Comparison of ENCODE assay signal across 36 cellular contexts in the genomic region with DNA sequence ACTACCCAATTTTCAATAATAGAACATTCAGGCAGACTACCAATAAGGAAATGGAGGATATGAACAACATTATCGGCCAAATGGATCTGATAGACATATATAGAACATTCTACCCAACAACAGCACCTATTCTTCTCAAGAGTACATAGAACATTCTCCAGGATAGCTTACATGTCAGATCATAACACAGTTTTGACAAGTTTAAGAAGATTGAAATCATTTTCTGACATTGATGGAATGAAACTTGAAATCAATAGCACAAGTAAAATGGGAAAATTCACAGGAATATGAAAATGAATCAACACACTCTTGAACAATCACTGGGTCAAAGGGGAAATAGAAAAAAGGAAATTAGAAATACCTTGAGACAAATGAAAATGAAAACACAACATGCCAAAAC.
"Had no signal": no experiment of that assay in that cellular context is flagged by ENCODE, and none has a peak within 500 bp of the region (broad histone marks: within the 10 kb centered on the region; RNA-seq: fewer than 3 reads in every experiment).

No MANE protein-coding gene starts in this region.

- H3K27me3 ChIP-seq: ascending aorta, cardiac muscle cell had no signal

- H3K36me3 ChIP-seq: ascending aorta, cardiac muscle cell had no signal

- H3K27ac Mint-ChIP-seq: activated B cell treated with CpG ODN at 0.5 μM for 24 hours; activated CD4-positive, alpha-beta memory T cell treated with anti-CD3 and anti-CD28 coated beads for 36 hours; activated CD4-positive, alpha-beta T cell treated with anti-CD3 and anti-CD28 coated beads, Interleukin-2, amount 10 ng/mL, durations not matched to agents 24 days and 14 days; activated CD8-positive, alpha-beta T cell treated with anti-CD3 and anti-CD28 coated beads for 36 hours; activated naive CD4-positive, alpha-beta T cell treated with anti-CD3 and anti-CD28 coated beads, Interleukin-2, amount 10 ng/mL, durations not matched to agents 7 days and 5 days; activated naive CD4-positive, alpha-beta T cell treated with anti-CD3 and anti-CD28 coated beads, Interleukin-2, amount 50 U/mL, for 24 hours; activated naive CD8-positive, alpha-beta T cell; activated naive CD8-positive, alpha-beta T cell treated with anti-CD3 and anti-CD28 coated beads, Interleukin-2, amount 10 ng/mL, durations not matched to agents 7 days and 5 days; activated naive CD8-positive, alpha-beta T cell treated with anti-CD3 and anti-CD28 coated beads, Interleukin-2, amount 50 U/mL, for 24 hours; activated T-helper 2 cell treated with anti-CD3 and anti-CD28 coated beads, Interferon-gamma antibody, Interleukin-2, Interleukin-4, amounts not matched to agents 10 μg/mL and 5 μg/mL and 100 μg/mL, durations not matched to agents 14 hours and 24 hours and 36 hours; brain; T-helper 1 cell treated with Interleukin-12 subunit alpha and Interleukin-12 subunit beta and Interleukin-4 antibody, amounts not matched to agents 30 μg/mL and 1 μg/mL, for 36 hours; T-helper 2 cell treated with Interferon-gamma antibody and Interleukin-4, amounts not matched to agents 5 μg/mL and 100 μg/mL, for 36 hours had no signal

- H3K4me1 ChIP-seq: ascending aorta had no signal

- H3K9me3 ChIP-seq: ascending aorta had no signal

- H3K9me3 Mint-ChIP-seq: activated CD4-positive, alpha-beta memory T cell treated with anti-CD3 and anti-CD28 coated beads for 36 hours; activated naive CD4-positive, alpha-beta T cell treated with anti-CD3 and anti-CD28 coated beads, Interleukin-2, amount 10 ng/mL, durations not matched to agents 7 days and 5 days; activated naive CD8-positive, alpha-beta T cell treated with anti-CD3 and anti-CD28 coated beads, Interleukin-2, amount 50 U/mL, for 24 hours; activated T-helper 2 cell treated with anti-CD3 and anti-CD28 coated beads, Interferon-gamma antibody, Interleukin-2, Interleukin-4, amounts not matched to agents 10 μg/mL and 5 μg/mL and 100 μg/mL, durations not matched to agents 14 hours and 24 hours and 36 hours; T-helper 1 cell treated with Interleukin-12 subunit alpha and Interleukin-12 subunit beta and Interleukin-4 antibody, amounts not matched to agents 30 μg/mL and 1 μg/mL, for 36 hours; T-helper 2 cell treated with Interferon-gamma antibody and Interleukin-4, amounts not matched to agents 5 μg/mL and 100 μg/mL, for 36 hours had no signal

- H3K4me3 ChIP-seq: ascending aorta, cardiac muscle cell had no signal

- H3K27ac ChIP-seq: ascending aorta, cardiac muscle cell had no signal

- DNase-seq: activated B cell treated with CpG ODN at 0.5 μM for 24 hours; activated CD4-positive, alpha-beta memory T cell treated with anti-CD3 and anti-CD28 coated beads for 36 hours; activated CD4-positive, alpha-beta T cell treated with anti-CD3 and anti-CD28 coated beads for 4 hours; activated CD4-positive, alpha-beta T cell treated with anti-CD3 and anti-CD28 coated beads, Interleukin-2, amount 10 ng/mL, durations not matched to agents 24 days and 14 days; activated CD4-positive, alpha-beta T cell treated with anti-CD3 and anti-CD28 coated beads, Interleukin-2, amount 50 U/mL, for 1 hour; activated CD4-positive, alpha-beta T cell treated with anti-CD3 and anti-CD28 coated beads, Interleukin-2, amount 50 U/mL, for 4 hours; activated CD4-positive, CD25-positive, alpha-beta regulatory T cell treated with anti-CD3 and anti-CD28 coated beads, Interleukin-2, amount 50 U/mL, for 72 hours; activated CD8-positive, alpha-beta memory T cell treated with anti-CD3 and anti-CD28 coated beads, Interleukin-2, amount 50 U/mL, for 4 hours; activated CD8-positive, alpha-beta T cell treated with anti-CD3 and anti-CD28 coated beads for 36 hours; activated effector memory CD4-positive, alpha-beta T cell treated with Interleukin-2 at 50 U/mL for 16 hours; activated gamma-delta T cell; activated naive CD4-positive, alpha-beta T cell treated with anti-CD3 and anti-CD28 coated beads, Interleukin-2, amount 10 ng/mL, durations not matched to agents 7 days and 5 days; activated naive CD4-positive, alpha-beta T cell treated with Interleukin-2 at 50 U/mL for 16 hours; activated naive CD8-positive, alpha-beta T cell treated with anti-CD3 and anti-CD28 coated beads, Interleukin-2, amount 10 ng/mL, durations not matched to agents 7 days and 5 days; activated naive CD8-positive, alpha-beta T cell treated with anti-CD3 and anti-CD28 coated beads, Interleukin-2, amount 50 U/mL, for 24 hours; activated T-cell treated with anti-CD3 and anti-CD28 coated beads for 4 hours; activated T-cell treated with anti-CD3 and anti-CD28 coated beads, Interleukin-2, amount 50 U/mL, for 1 hour; activated T-cell treated with anti-CD3 and anti-CD28 coated beads, Interleukin-2, amount 50 U/mL, for 48 hours; amygdala; anterior cingulate cortex; caudate nucleus; SW 1271; T-helper 1 cell; T-helper 2 cell; T-helper 9 cell had no signal

- FAIRE-seq: bronchial epithelial cell, TTC549 had no signal

- H3K4me3 Mint-ChIP-seq: activated B cell treated with CpG ODN at 0.5 μM for 24 hours; activated CD4-positive, alpha-beta memory T cell treated with anti-CD3 and anti-CD28 coated beads for 36 hours; activated CD4-positive, alpha-beta T cell treated with anti-CD3 and anti-CD28 coated beads, Interleukin-2, amount 10 ng/mL, durations not matched to agents 24 days and 14 days; activated CD8-positive, alpha-beta T cell treated with anti-CD3 and anti-CD28 coated beads for 36 hours; activated naive CD4-positive, alpha-beta T cell treated with anti-CD3 and anti-CD28 coated beads, Interleukin-2, amount 10 ng/mL, durations not matched to agents 7 days and 5 days; activated naive CD4-positive, alpha-beta T cell treated with anti-CD3 and anti-CD28 coated beads, Interleukin-2, amount 50 U/mL, for 24 hours; activated naive CD8-positive, alpha-beta T cell; activated naive CD8-positive, alpha-beta T cell treated with anti-CD3 and anti-CD28 coated beads, Interleukin-2, amount 10 ng/mL, durations not matched to agents 7 days and 5 days; activated naive CD8-positive, alpha-beta T cell treated with anti-CD3 and anti-CD28 coated beads, Interleukin-2, amount 50 U/mL, for 24 hours; brain; central memory CD8-positive, alpha-beta T cell; T-helper 1 cell treated with Interleukin-12 subunit alpha and Interleukin-12 subunit beta and Interleukin-4 antibody, amounts not matched to agents 30 μg/mL and 1 μg/mL, for 36 hours; T-helper 2 cell treated with Interferon-gamma antibody and Interleukin-4, amounts not matched to agents 5 μg/mL and 100 μg/mL, for 36 hours had no signal

- H3K36me3 Mint-ChIP-seq: activated CD4-positive, alpha-beta memory T cell treated with anti-CD3 and anti-CD28 coated beads for 36 hours; activated naive CD4-positive, alpha-beta T cell treated with anti-CD3 and anti-CD28 coated beads, Interleukin-2, amount 10 ng/mL, durations not matched to agents 7 days and 5 days; activated naive CD8-positive, alpha-beta T cell treated with anti-CD3 and anti-CD28 coated beads, Interleukin-2, amount 10 ng/mL, durations not matched to agents 7 days and 5 days; brain had no signal

- H3K4me1 Mint-ChIP-seq: activated B cell treated with CpG ODN at 0.5 μM for 24 hours; activated CD4-positive, alpha-beta T cell treated with anti-CD3 and anti-CD28 coated beads, Interleukin-2, amount 10 ng/mL, durations not matched to agents 24 days and 14 days; activated naive CD4-positive, alpha-beta T cell treated with anti-CD3 and anti-CD28 coated beads, Interleukin-2, amount 10 ng/mL, durations not matched to agents 7 days and 5 days; activated naive CD4-positive, alpha-beta T cell treated with anti-CD3 and anti-CD28 coated beads, Interleukin-2, amount 50 U/mL, for 24 hours; activated naive CD8-positive, alpha-beta T cell treated with anti-CD3 and anti-CD28 coated beads, Interleukin-2, amount 10 ng/mL, durations not matched to agents 7 days and 5 days; activated naive CD8-positive, alpha-beta T cell treated with anti-CD3 and anti-CD28 coated beads, Interleukin-2, amount 50 U/mL, for 24 hours; brain; central memory CD8-positive, alpha-beta T cell had no signal
